In the genomic region with DNA sequence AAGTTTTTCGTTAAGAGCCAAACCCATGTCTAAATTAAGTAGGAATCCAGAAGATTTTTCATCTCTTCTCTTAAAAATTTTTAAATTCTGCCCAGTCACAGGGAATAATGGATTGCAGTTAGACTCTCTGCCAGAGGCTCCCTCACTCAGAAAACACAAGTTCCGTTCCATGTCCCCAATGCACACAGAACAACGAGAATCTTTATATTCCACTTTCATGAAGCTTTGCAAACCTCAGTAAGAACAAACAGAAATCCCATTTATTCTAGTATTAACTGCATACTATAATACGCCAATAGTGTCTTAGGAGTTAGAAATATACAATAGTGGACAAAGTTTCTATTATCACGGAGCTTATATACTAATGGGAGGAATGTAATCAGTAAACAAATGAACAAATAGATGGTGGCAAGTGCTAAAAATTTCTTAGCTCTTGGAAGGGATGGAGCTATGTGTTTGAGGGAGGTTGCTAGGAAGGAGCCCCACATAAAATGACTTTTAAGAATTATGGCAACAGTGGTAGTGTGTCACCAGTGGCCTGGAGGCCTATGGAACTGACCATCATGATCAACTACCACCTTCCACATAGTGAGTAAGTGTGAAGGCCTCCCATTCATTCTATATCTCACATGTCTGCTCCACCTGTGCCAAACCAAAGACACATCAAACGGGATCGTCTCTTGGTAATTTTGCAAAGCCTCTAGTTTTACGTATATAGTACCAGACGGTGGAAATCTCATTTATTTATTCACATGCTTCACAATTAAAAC, we compare ENCODE assay signal across 11 cellular contexts. TPM values are rescaled to one million over a fixed set of nuclear protein-coding genes. Genes with fewer than 3 reads are reported as not detected.
DNase-seq lines count a peak whose midpoint lies in the region; ATAC-seq, FAIRE-seq and TF ChIP-seq lines count a peak whose summit lies in the region.
"Had no signal": no experiment of that assay in that cellular context is flagged by ENCODE, and none has a peak within 500 bp of the region (broad histone marks: within the 10 kb centered on the region; RNA-seq: fewer than 3 reads in every experiment).

No MANE protein-coding gene starts in this region.

- no peaks in the 10 kb centered on the region for H3K9me3 ChIP-seq in ascending aorta

- H3K79me2 ChIP-seq in ACC112 (ENCODE audit: control insufficient read depth, insufficient read depth, low read length, unreplicated experiment) (peaks cover 99% of the 10 kb centered on the region), GM23338 (replicated peaks; ENCODE audit: insufficient read depth) (peaks cover 97% of the 10 kb centered on the region)

- H3F3A ChIP-seq in GM23338 (replicated peaks; ENCODE audit: low read depth), result no peaks in the 10 kb centered on the region

- no peaks in the 10 kb centered on the region for H3K27me3 ChIP-seq in ACC112 (ENCODE audit: insufficient read depth, low read length)
- H3K27me3 ChIP-seq in GM23338 (ENCODE audit: insufficient read depth), result no peaks in the 10 kb centered on the region
- H3K27me3 ChIP-seq in ascending aorta, result no peaks in the 10 kb centered on the region
- H3K27me3 ChIP-seq: BLaER1 treated with 17β-estradiol and CSF1 and Interleukin-3, amounts not matched to agents 10 nM and 100 nM; foreskin keratinocyte had no signal

- no peaks in the 10 kb centered on the region for H3K9me2 ChIP-seq in GM23338 (ENCODE audit: insufficient read depth)

- H3K4me1 ChIP-seq in ACC112 (ENCODE audit: control insufficient read depth, insufficient read depth, low read length, unreplicated experiment) (peaks cover 61% of the 10 kb centered on the region), GM23338 (ENCODE audit: insufficient read depth) (peaks cover 12% of the 10 kb centered on the region), ascending aorta (peaks cover 16 to 71% of the 10 kb centered on the region in 2 donors)

- DNase-seq in GM23338 (ENCODE audit: low spot score) (no peak), urothelium cell line (ENCODE audit: low spot score) (no peak), glomerular visceral epithelial cell (ENCODE audit: extremely low spot score) (no peak), ascending aorta (ENCODE audit: low spot score in 2 of 2) (no peak)
- DNase-seq in natural killer cell treated with Interleukin-12 subunit alpha and Interleukin-12 subunit beta and Interleukin-15 and Interleukin-18, amount 100 ng/mL, for 72 hours (ENCODE audit: low spot score), result no peak
- DNase-seq: foreskin keratinocyte, NCI-H1105 had no signal

- H3K27ac ChIP-seq in ACC112 (ENCODE audit: low read depth, low read length), result peak overlapping the region; percentile 39; the same call in 1 of the 2 replicates
- peak overlapping the region; percentile 21 for H3K27ac ChIP-seq in GM23338 (ENCODE audit: low read depth)
- H3K27ac ChIP-seq in angular gyrus (ENCODE audit: low read depth, low read length), result peak overlapping the region; percentile 83
- H3K27ac ChIP-seq in ascending aorta, result peak overlapping the region in 1 of 2 donors; percentile 17
- H3K27ac ChIP-seq: foreskin keratinocyte had no signal

- H4K20me1 ChIP-seq in GM23338 (replicated peaks; ENCODE audit: insufficient read depth), result peaks cover 50% of the 10 kb centered on the region

- FAIRE-seq in urothelium cell line (lab: Jason Lieb, UNC), result no peak

- H3K27me3 Mint-ChIP-seq in GM23338 (ENCODE audit: insufficient read depth, low read depth, poor library complexity), result no peaks in the 10 kb centered on the region
- no peaks in the 10 kb centered on the region for H3K27me3 Mint-ChIP-seq in natural killer cell treated with Interleukin-12 subunit alpha and Interleukin-12 subunit beta and Interleukin-15 and Interleukin-18, amount 100 ng/mL, for 72 hours

- H3K4me3 ChIP-seq in ACC112 (ENCODE audit: low read depth, low read length) (no peak overlapping the region), GM23338 (no peak overlapping the region), ascending aorta (no peak overlapping the region)

- no peaks in the 10 kb centered on the region for H3K9me3 Mint-ChIP-seq in GM23338
- H3K9me3 Mint-ChIP-seq in natural killer cell treated with Interleukin-12 subunit alpha and Interleukin-12 subunit beta and Interleukin-15 and Interleukin-18, amount 100 ng/mL, for 72 hours, result no peaks in the 10 kb centered on the region

- ATAC-seq in GM23338 (no peak), HG02623 (IDR thresholded peaks at IDR 0.05; ENCODE audit: unreplicated experiment) (no peak)
- peak in 1 of 2 donors; percentile 20 for ATAC-seq in natural killer cell treated with Interleukin-12 subunit alpha and Interleukin-12 subunit beta and Interleukin-15 and Interleukin-18, amount 100 ng/mL, for 72 hours
- ATAC-seq: foreskin keratinocyte had no signal

- H3K36me3 ChIP-seq in ACC112 (ENCODE audit: insufficient read depth, low read length) (no peaks in the 10 kb centered on the region), GM23338 (ENCODE audit: insufficient read depth) (no peaks in the 10 kb centered on the region), ascending aorta (no peaks in the 10 kb centered on the region)

- TF ChIP-seq CTCF in GM23338 (conservative IDR thresholded peaks at IDR 0.05; ENCODE audit: low read depth in 2 of 2) (no peak), ascending aorta (IDR thresholded peaks at IDR 0.05) (no peak)

- no peak overlapping the region for H3K4me2 ChIP-seq in GM23338

- no peak overlapping the region for H3K4me3 Mint-ChIP-seq in GM23338
- H3K4me3 Mint-ChIP-seq in natural killer cell treated with Interleukin-12 subunit alpha and Interleukin-12 subunit beta and Interleukin-15 and Interleukin-18, amount 100 ng/mL, for 72 hours, result peak overlapping the region; percentile 68

- intact Hi-C loops in ascending aorta (cut with DNase I), result loop anchor here (2.0 to 10.0 kb wide), 6 partner anchors 25 to 189 kb away; partner anchors contain the start of genes CCDC83 and PICALM

- no peak overlapping the region for H2AFZ ChIP-seq in ACC112 (ENCODE audit: low read length, unreplicated experiment)
- no peak overlapping the region for H2AFZ ChIP-seq in GM23338

- H3K4me1 Mint-ChIP-seq in GM23338, result peaks cover 31% of the 10 kb centered on the region; the same call in 2 of the 3 replicates
- peaks cover 69 to 85% of the 10 kb centered on the region in 2 donors for H3K4me1 Mint-ChIP-seq in natural killer cell treated with Interleukin-12 subunit alpha and Interleukin-12 subunit beta and Interleukin-15 and Interleukin-18, amount 100 ng/mL, for 72 hours (ENCODE audit: low read depth in 2 of 2)

- H3K27ac Mint-ChIP-seq in GM23338, result 0 out of 2 replicates have a peak overlapping the region, but pooled peaks have one; percentile 7
- H3K27ac Mint-ChIP-seq in natural killer cell treated with Interleukin-12 subunit alpha and Interleukin-12 subunit beta and Interleukin-15 and Interleukin-18, amount 100 ng/mL, for 72 hours, result peak overlapping the region; percentile 80 to 85

- H3K36me3 Mint-ChIP-seq in GM23338 (ENCODE audit: low read depth), result no peaks in the 10 kb centered on the region
- H3K36me3 Mint-ChIP-seq in natural killer cell treated with Interleukin-12 subunit alpha and Interleukin-12 subunit beta and Interleukin-15 and Interleukin-18, amount 100 ng/mL, for 72 hours, result peaks cover 5% of the 10 kb centered on the region

TF ChIP-seq in GM23338, 12 proteins besides CTCF, POLR2A, EP300 and RAD21 (continues in another document):
- TF ChIP-seq ZNF114 (CRISPR knock-in tag; IDR thresholded peaks at IDR 0.05) (no peak), CREB1 (CRISPR knock-in tag; IDR thresholded peaks at IDR 0.05; ENCODE audit: low read depth) (no peak), STAT1 (IDR thresholded peaks at IDR 0.05; ENCODE audit: unreplicated experiment) (no peak), EZH2phosphoT487 (IDR thresholded peaks at IDR 0.05; ENCODE audit: unreplicated experiment) (no peak)

RNA-seq across cellular contexts. Expression of gene PICALM, which starts 24.9 kb away (rescaled TPM):
- total RNA-seq in GM23338 (2014; rRNA removed; shearing (Covaris generic)), result 134 and 150 TPM in 2 replicates
- polyA plus RNA-seq in GM23338 (2016; fragmentation: Nextera tagmentation; extraction: Ambion mirVana), result 21.0 and 27.9 TPM in 2 replicates
- total RNA-seq in natural killer cell treated with Interleukin-12 subunit alpha and Interleukin-12 subunit beta and Interleukin-15 and Interleukin-18, amount 100 ng/mL, for 72 hours, result 100 to 1,000 TPM; 208 to 223 TPM
- 158 TPM for total RNA-seq in ascending aorta
